Comparison of ENCODE assay signal across 15 cellular contexts in genomic region chr1:211734791-211735190, GRCh38. TPM values are rescaled to one million over a fixed set of nuclear protein-coding genes. Genes with fewer than 3 reads are reported as not detected.
DNase-seq lines count a peak whose midpoint lies in the region; ATAC-seq and TF ChIP-seq lines count a peak whose summit lies in the region.
"Had no signal": no experiment of that assay in that cellular context is flagged by ENCODE, and none has a peak within 500 bp of the region (broad histone marks: within the 10 kb centered on the region; RNA-seq: fewer than 3 reads in every experiment).

No MANE protein-coding gene starts in this region.

- H3K9me3 ChIP-seq in mucosa of descending colon: no peaks in the 10 kb centered on the region
- H3K9me3 ChIP-seq: suprapubic skin had no signal

- DNase-seq in DMS53 treated with DMSO at 0.1 percent for 48 hours (lab: John Stamatoyannopoulos, UW; ENCODE audit: unreplicated experiment): peak; percentile 97
- peak; percentile 74 for DNase-seq in NCI-H2081 treated with DMSO at 0.1 percent for 48 hours (lab: John Stamatoyannopoulos, UW)
- DNase-seq in mucosa of descending colon: peak; percentile 75 to 81 (median 80)
- DNase-seq in H7: no peak
- DNase-seq in stimulated activated CD4-positive, alpha-beta T cell treated with anti-CD3 and anti-CD28 coated beads, Interleukin-2, amount 100 ng/mL, for 48 hours: no peak
- no peak for DNase-seq in islet precursor cell
- DNase-seq: activated CD4-positive, alpha-beta T cell treated with anti-CD3 and anti-CD28 coated beads, Interleukin-2, amount 10 ng/mL, durations not matched to agents 7 days and 5 days; activated naive CD4-positive, alpha-beta T cell treated with Interleukin-2 at 50 U/mL for 16 hours; HCEC 1CT; mesendoderm had no signal

- peak overlapping the region; percentile 14; the same call in 1 of the 2 replicates for H3K27ac ChIP-seq in VCaP
- H3K27ac ChIP-seq: C4-2B, SK-N-MC, suprapubic skin had no signal

- peaks cover 3% of the 10 kb centered on the region; the same call in 1 of the 2 replicates for H3K27me3 ChIP-seq in H7 (ENCODE audit: control insufficient read depth, insufficient read depth, low read length)
- H3K27me3 ChIP-seq: suprapubic skin had no signal

- intact Hi-C loops in mucosa of descending colon (cut with DNase I, micrococcal nuclease): no loop called here

- H3K36me3 ChIP-seq in mucosa of descending colon (ENCODE audit: low read depth) (no peaks in the 10 kb centered on the region), H7 (replicated peaks; ENCODE audit: control insufficient read depth, insufficient read depth, low read length) (no peaks in the 10 kb centered on the region)
- H3K36me3 ChIP-seq: suprapubic skin had no signal

- H3K4me3 ChIP-seq in mucosa of descending colon (no peak overlapping the region), H7 (ENCODE audit: insufficient read depth, low read depth, low read length) (no peak overlapping the region)
- H3K4me3 ChIP-seq: SK-N-MC, suprapubic skin had no signal

- TF ChIP-seq CTCF in VCaP (conservative IDR thresholded peaks at IDR 0.05) (no peak), mucosa of descending colon (IDR thresholded peaks at IDR 0.05) (no peak)

- H3K4me1 ChIP-seq in mucosa of descending colon (ENCODE audit: low read depth): peaks cover 9% of the 10 kb centered on the region

- ATAC-seq in mucosa of descending colon (peak; percentile 86), HG03565 (IDR thresholded peaks at IDR 0.05; ENCODE audit: unreplicated experiment) (no peak)

RNA-seq across cellular contexts. Expression of gene NEK2, which starts 59.4 kb away (rescaled TPM):
- 10 to 100 TPM in 1 of 3 donors, 1 to 10 TPM in 2; 1.2 to 12.7 (median 2.5) TPM for total RNA-seq in mucosa of descending colon
- 58.3 and 82.0 TPM in 2 replicates for total RNA-seq in H7 (2014; rRNA removed; shearing (Covaris generic))

Comparison
In these comparisons a context has a peak if more than half of its experiments do, and no peak if none do; other contexts are left out.
1. DNase-seq: peak in DMS53 treated with DMSO at 0.1 percent for 48 hours (single experiment), NCI-H2081 treated with DMSO at 0.1 percent for 48 hours (single experiment) and mucosa of descending colon (3 of 3); none in H7 (single experiment), stimulated activated CD4-positive, alpha-beta T cell treated with anti-CD3 and anti-CD28 coated beads, Interleukin-2, amount 100 ng/mL, for 48 hours (0 of 2) and islet precursor cell (single experiment).